15 cellular contexts compared by ENCODE assay signal in the genomic region with DNA sequence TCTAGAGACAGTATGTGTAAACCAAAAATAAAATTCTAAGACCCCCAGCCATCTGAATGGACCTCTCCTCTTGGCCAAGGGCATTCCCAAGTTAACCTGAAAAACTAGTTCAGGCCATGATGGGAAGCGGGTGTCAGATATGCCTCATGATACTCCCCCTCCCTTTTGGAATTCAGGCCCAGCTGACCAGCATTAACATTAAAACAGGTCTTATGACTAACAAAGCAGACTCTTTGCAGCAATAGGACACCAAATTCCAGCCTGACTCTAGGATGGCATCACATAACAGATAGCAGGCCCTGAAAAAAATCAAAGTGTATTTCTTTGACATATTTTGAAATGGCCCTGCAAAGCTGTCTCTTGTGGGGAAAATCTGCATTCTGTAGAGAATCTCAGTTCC.
"Had no signal": no experiment of that assay in that cellular context is flagged by ENCODE, and none has a peak within 500 bp of the region (broad histone marks: within the 10 kb centered on the region; RNA-seq: fewer than 3 reads in every experiment).

No MANE protein-coding gene starts in this region.

- H3K4me1 ChIP-seq: sigmoid colon, thyroid gland had no signal

- H3K27ac ChIP-seq: sigmoid colon, thyroid gland, WERI-Rb-1 had no signal

- H3K36me3 ChIP-seq: sigmoid colon, thyroid gland, WERI-Rb-1 had no signal

- H3K4me3 ChIP-seq: sigmoid colon, thyroid gland had no signal

- H3K9me3 ChIP-seq: sigmoid colon, thyroid gland had no signal

- DNase-seq: activated CD4-positive, alpha-beta memory T cell treated with anti-CD3 and anti-CD28 coated beads for 36 hours; activated CD4-positive, alpha-beta T cell treated with anti-CD3 and anti-CD28 coated beads for 36 hours; activated T-cell treated with anti-CD3 and anti-CD28 coated beads for 4 hours; amniotic stem cell; dermis blood vessel endothelial cell; effector memory CD8-positive, alpha-beta T cell; immature natural killer cell; mesenchymal stem cell; nucleus accumbens; posterior cingulate gyrus; sigmoid colon; stimulated activated CD4-positive, alpha-beta T cell treated with anti-CD3 and anti-CD28 coated beads, Interleukin-1b, Interleukin-23, amount 100 ng/mL, for 48 hours; stimulated activated naive CD4-positive, alpha-beta T cell treated with Interleukin-2 at 50 U/mL for 16 hours; thyroid gland; WERI-Rb-1 had no signal

- ATAC-seq: activated CD4-positive, alpha-beta T cell treated with anti-CD3 and anti-CD28 coated beads for 36 hours; effector memory CD8-positive, alpha-beta T cell had no signal

- H3K27me3 ChIP-seq: sigmoid colon, thyroid gland had no signal
